ENCODE assay signal across 1 cellular context in the genomic region with DNA sequence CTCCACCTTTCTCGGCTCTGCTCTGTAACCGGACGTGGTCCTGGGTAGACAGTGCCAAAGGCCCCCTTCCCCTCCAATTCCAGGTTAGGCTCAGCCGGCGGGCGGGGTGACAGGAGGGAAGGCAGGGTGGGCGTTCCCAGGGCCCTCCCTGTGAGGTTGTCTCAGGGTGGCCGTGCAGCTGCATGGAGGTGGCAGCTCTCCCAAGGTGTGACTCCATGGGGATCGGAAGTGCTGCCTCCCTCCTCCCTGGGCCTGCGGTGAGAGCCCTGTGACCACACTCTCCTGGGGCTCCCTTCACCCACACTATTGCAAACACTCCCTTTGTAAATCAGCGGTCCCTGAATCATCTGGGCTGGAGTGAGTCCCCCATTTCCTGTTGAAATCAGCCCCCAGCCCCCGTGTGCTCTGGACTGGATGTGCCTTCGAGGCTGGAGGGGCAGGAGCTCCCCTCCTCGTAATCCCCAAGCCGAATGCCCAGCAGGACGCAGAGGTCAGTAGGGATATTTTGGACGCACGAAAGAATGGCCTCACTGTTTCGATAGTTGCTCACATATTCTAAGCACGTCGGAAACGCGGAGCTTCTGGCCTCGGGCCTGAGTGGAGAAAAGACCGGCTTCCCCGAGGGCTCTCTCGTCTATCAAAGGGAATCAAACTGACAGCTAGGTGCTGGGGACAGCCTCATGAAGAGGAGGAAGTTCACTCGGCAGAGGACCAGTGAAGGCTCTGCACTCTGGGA.
TF ChIP-seq lines count a peak whose summit lies in the region.

No MANE protein-coding gene starts in this region.

TF ChIP-seq in H1, 55 proteins besides CTCF, POLR2A, EP300 and RAD21:
- TF ChIP-seq SRF (IDR thresholded peaks at IDR 0.05; ENCODE audit: low read depth, low read length) (no peak), TBP (IDR thresholded peaks at IDR 0.05; ENCODE audit: low read depth, low read length) (no peak), SP4 (IDR thresholded peaks at IDR 0.05; ENCODE audit: low read length) (no peak), CEBPB (IDR thresholded peaks at IDR 0.05; ENCODE audit: low read depth, low read length) (no peak), CTBP2 (IDR thresholded peaks at IDR 0.05; ENCODE audit: borderline replicate concordance, insufficient read depth, insufficient read length, low read length) (no peak), GTF2F1 (IDR thresholded peaks at IDR 0.05; ENCODE audit: borderline replicate concordance, low read depth, low read length) (no peak), EGR1 (IDR thresholded peaks at IDR 0.05; ENCODE audit: borderline replicate concordance, low read depth, low read length) (no peak), KDM1A (IDR thresholded peaks at IDR 0.05; ENCODE audit: borderline replicate concordance, low read length) (no peak), TEAD4 (IDR thresholded peaks at IDR 0.05; ENCODE audit: low read depth, low read length) (no peak), KDM4A (IDR thresholded peaks at IDR 0.05; ENCODE audit: low read depth, low read length, severe bottlenecking) (no peak), BRCA1 (IDR thresholded peaks at IDR 0.05; ENCODE audit: low read depth, low read length) (no peak), TAF1 (IDR thresholded peaks at IDR 0.05; ENCODE audit: low read depth, low read length) (no peak)
- TF ChIP-seq, protein P1, sequence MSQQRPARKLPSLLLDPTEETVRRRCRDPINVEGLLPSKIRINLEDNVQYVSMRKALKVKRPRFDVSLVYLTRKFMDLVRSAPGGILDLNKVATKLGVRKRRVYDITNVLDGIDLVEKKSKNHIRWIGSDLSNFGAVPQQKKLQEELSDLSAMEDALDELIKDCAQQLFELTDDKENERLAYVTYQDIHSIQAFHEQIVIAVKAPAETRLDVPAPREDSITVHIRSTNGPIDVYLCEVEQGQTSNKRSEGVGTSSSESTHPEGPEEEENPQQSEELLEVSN (IDR thresholded peaks at IDR 0.05) = no peak
- TF ChIP-seq, protein P2, sequence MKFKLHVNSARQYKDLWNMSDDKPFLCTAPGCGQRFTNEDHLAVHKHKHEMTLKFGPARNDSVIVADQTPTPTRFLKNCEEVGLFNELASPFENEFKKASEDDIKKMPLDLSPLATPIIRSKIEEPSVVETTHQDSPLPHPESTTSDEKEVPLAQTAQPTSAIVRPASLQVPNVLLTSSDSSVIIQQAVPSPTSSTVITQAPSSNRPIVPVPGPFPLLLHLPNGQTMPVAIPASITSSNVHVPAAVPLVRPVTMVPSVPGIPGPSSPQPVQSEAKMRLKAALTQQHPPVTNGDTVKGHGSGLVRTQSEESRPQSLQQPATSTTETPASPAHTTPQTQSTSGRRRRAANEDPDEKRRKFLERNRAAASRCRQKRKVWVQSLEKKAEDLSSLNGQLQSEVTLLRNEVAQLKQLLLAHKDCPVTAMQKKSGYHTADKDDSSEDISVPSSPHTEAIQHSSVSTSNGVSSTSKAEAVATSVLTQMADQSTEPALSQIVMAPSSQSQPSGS (IDR thresholded peaks at IDR 0.05; ENCODE audit: low read length) = no peak
- TF ChIP-seq, protein P3, sequence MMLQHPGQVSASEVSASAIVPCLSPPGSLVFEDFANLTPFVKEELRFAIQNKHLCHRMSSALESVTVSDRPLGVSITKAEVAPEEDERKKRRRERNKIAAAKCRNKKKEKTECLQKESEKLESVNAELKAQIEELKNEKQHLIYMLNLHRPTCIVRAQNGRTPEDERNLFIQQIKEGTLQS (IDR thresholded peaks at IDR 0.05; ENCODE audit: insufficient read depth, low read depth, low read length) = no peak
- TF ChIP-seq, protein P4, sequence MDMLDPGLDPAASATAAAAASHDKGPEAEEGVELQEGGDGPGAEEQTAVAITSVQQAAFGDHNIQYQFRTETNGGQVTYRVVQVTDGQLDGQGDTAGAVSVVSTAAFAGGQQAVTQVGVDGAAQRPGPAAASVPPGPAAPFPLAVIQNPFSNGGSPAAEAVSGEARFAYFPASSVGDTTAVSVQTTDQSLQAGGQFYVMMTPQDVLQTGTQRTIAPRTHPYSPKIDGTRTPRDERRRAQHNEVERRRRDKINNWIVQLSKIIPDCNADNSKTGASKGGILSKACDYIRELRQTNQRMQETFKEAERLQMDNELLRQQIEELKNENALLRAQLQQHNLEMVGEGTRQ (IDR thresholded peaks at IDR 0.05; ENCODE audit: low read length) = no peak
